ENCODE assay signal across 19 cellular contexts in genomic region chr7:27118580-27118979, GRCh38. TPM values are rescaled to one million over a fixed set of nuclear protein-coding genes. Genes with fewer than 3 reads are reported as not detected.
DNase-seq lines count a peak whose midpoint lies in the region; ATAC-seq and TF ChIP-seq lines count a peak whose summit lies in the region.
"Had no signal": no experiment of that assay in that cellular context is flagged by ENCODE, and none has a peak within 500 bp of the region (broad histone marks: within the 10 kb centered on the region; RNA-seq: fewer than 3 reads in every experiment).

No MANE protein-coding gene starts in this region.

- intact Hi-C loops in cardiac septum (cut with DNase I) = no loop called here
- intact Hi-C loops in left cardiac atrium (cut with DNase I) = no loop called here
- intact Hi-C loops in upper lobe of right lung (cut with DNase I) = no loop called here

- CTCF ChIA-PET in activated CD4-positive, alpha-beta T cell treated with anti-CD3 and anti-CD28 coated beads, Interleukin-2, amount 10 ng/mL, durations not matched to agents 7 days and 5 days (lab: Charles Lee) = no interaction called here

- H3K27ac Mint-ChIP-seq in activated CD4-positive, alpha-beta T cell treated with anti-CD3 and anti-CD28 coated beads, Interleukin-2, amount 10 ng/mL, durations not matched to agents 7 days and 5 days = no peak overlapping the region
- H3K27ac Mint-ChIP-seq: CD4-positive, CD25-positive, alpha-beta regulatory T cell had no signal

- H3K9me3 ChIP-seq in muscle layer of duodenum (ENCODE audit: control insufficient read depth in 1 of 2, low read length in 2 of 2) (no peaks in the 10 kb centered on the region), upper lobe of right lung (no peaks in the 10 kb centered on the region)

- no peaks in the 10 kb centered on the region for H3K27me3 Mint-ChIP-seq in activated CD4-positive, alpha-beta T cell treated with anti-CD3 and anti-CD28 coated beads, Interleukin-2, amount 10 ng/mL, durations not matched to agents 7 days and 5 days

- H3K4me1 Mint-ChIP-seq in activated CD4-positive, alpha-beta T cell treated with anti-CD3 and anti-CD28 coated beads, Interleukin-2, amount 10 ng/mL, durations not matched to agents 7 days and 5 days = no peaks in the 10 kb centered on the region
- H3K4me1 Mint-ChIP-seq: CD4-positive, CD25-positive, alpha-beta regulatory T cell; central memory CD8-positive, alpha-beta T cell had no signal

- H3K27me3 ChIP-seq in muscle layer of duodenum (ENCODE audit: low read depth, low read length) (no peaks in the 10 kb centered on the region), upper lobe of right lung (peaks cover 5% of the 10 kb centered on the region)

- peak overlapping the region; percentile 74 for H3K4me3 ChIP-seq in epithelial cell of proximal tubule (ENCODE audit: low read depth, low read length)
- H3K4me3 ChIP-seq in muscle layer of duodenum (ENCODE audit: low read depth in 1 of 2, low read length in 2 of 2) = peak overlapping the region; percentile 68 to 80
- H3K4me3 ChIP-seq in upper lobe of right lung = peak overlapping the region; percentile 65
- H3K4me3 ChIP-seq: smooth muscle cell had no signal

- no peaks in the 10 kb centered on the region for H3K9me3 Mint-ChIP-seq in activated CD4-positive, alpha-beta T cell treated with anti-CD3 and anti-CD28 coated beads, Interleukin-2, amount 10 ng/mL, durations not matched to agents 7 days and 5 days
- H3K9me3 Mint-ChIP-seq: CD4-positive, CD25-positive, alpha-beta regulatory T cell; central memory CD8-positive, alpha-beta T cell had no signal

- DNase-seq in cardiac septum (ENCODE audit: low spot score) (peak; percentile 33), left cardiac atrium (no peak), epithelial cell of proximal tubule (ENCODE audit: low read depth) (no peak), upper lobe of right lung (no peak), NCI-H2171 treated with DMSO at 0.1 percent for 48 hours (lab: John Stamatoyannopoulos, UW) (no peak), Ammon's horn (ENCODE audit: low spot score) (no peak)
- no peak for DNase-seq in activated CD4-positive, alpha-beta T cell treated with anti-CD3 and anti-CD28 coated beads, Interleukin-2, amount 10 ng/mL, durations not matched to agents 7 days and 5 days
- DNase-seq: activated naive CD4-positive, alpha-beta T cell treated with anti-CD3 and anti-CD28 coated beads, Interleukin-2, amount 50 U/mL, for 16 hours; CD4-positive, CD25-positive, alpha-beta regulatory T cell; glutamatergic neuron; GOT3; MM.1S; stimulated activated naive CD4-positive, alpha-beta T cell treated with Interleukin-2 at 50 U/mL for 16 hours; SW 1271; WERI-Rb-1 had no signal

- H3K27ac ChIP-seq in muscle layer of duodenum (ENCODE audit: low read length) = peak overlapping the region; percentile 94
- H3K27ac ChIP-seq in upper lobe of right lung = peak overlapping the region; percentile 89
- H3K27ac ChIP-seq: WERI-Rb-1 had no signal

- H3K4me3 Mint-ChIP-seq in activated CD4-positive, alpha-beta T cell treated with anti-CD3 and anti-CD28 coated beads, Interleukin-2, amount 10 ng/mL, durations not matched to agents 7 days and 5 days = no peak overlapping the region
- H3K4me3 Mint-ChIP-seq: CD4-positive, CD25-positive, alpha-beta regulatory T cell; central memory CD8-positive, alpha-beta T cell had no signal

- no peaks in the 10 kb centered on the region for H3K36me3 Mint-ChIP-seq in activated CD4-positive, alpha-beta T cell treated with anti-CD3 and anti-CD28 coated beads, Interleukin-2, amount 10 ng/mL, durations not matched to agents 7 days and 5 days (ENCODE audit: low read depth)
- H3K36me3 Mint-ChIP-seq: CD4-positive, CD25-positive, alpha-beta regulatory T cell had no signal

- ATAC-seq in left cardiac atrium (no peak), upper lobe of right lung (no peak)

- H3K4me1 ChIP-seq in muscle layer of duodenum (ENCODE audit: control insufficient read depth in 1 of 2, insufficient read depth in 2 of 2, low read length in 2 of 2) (peaks cover 5 to 22% of the 10 kb centered on the region in 2 donors), upper lobe of right lung (peaks cover 9% of the 10 kb centered on the region)

- H3K36me3 ChIP-seq in muscle layer of duodenum (ENCODE audit: control insufficient read depth in 1 of 2, insufficient read depth in 2 of 2, low read length in 2 of 2) (no peaks in the 10 kb centered on the region), upper lobe of right lung (no peaks in the 10 kb centered on the region)
- H3K36me3 ChIP-seq: WERI-Rb-1 had no signal

- TF ChIP-seq CTCF in epithelial cell of proximal tubule (conservative IDR thresholded peaks at IDR 0.05; ENCODE audit: low read depth, low read length) = no peak
- no peak for TF ChIP-seq CTCF in upper lobe of right lung (IDR thresholded peaks at IDR 0.05)

- POLR2A ChIA-PET in activated CD4-positive, alpha-beta T cell treated with anti-CD3 and anti-CD28 coated beads, Interleukin-2, amount 10 ng/mL, durations not matched to agents 7 days and 5 days (lab: Charles Lee) = no interaction called here

RNA-seq across cellular contexts. Expression of gene HOXA4, which starts 12.0 kb away (rescaled TPM):
- total RNA-seq in cardiac septum (1.1 TPM), left cardiac atrium (1 to 10 TPM in 1 of 2 donors, under 1 TPM in 1; 0.97 to 1.0 TPM), epithelial cell of proximal tubule (9.2 and 14.6 TPM in 2 replicates), upper lobe of right lung (7.1 TPM)
- under 1 TPM in 1 of 2 experiments, not detected in 1; 0.25 TPM for total RNA-seq in activated CD4-positive, alpha-beta T cell treated with anti-CD3 and anti-CD28 coated beads, Interleukin-2, amount 10 ng/mL, durations not matched to agents 7 days and 5 days
- total RNA-seq: CD4-positive, CD25-positive, alpha-beta regulatory T cell; smooth muscle cell had no signal

RNA-seq across cellular contexts. Expression of gene HOXA2, which starts 16.1 kb away (rescaled TPM):
- total RNA-seq in cardiac septum (0.30 TPM), left cardiac atrium (under 1 TPM; 0.13 to 0.38 TPM), epithelial cell of proximal tubule (0.69 and 2.0 TPM in 2 replicates), upper lobe of right lung (2.1 TPM)
- total RNA-seq in activated CD4-positive, alpha-beta T cell treated with anti-CD3 and anti-CD28 coated beads, Interleukin-2, amount 10 ng/mL, durations not matched to agents 7 days and 5 days = not detected
- total RNA-seq: A172; CD4-positive, CD25-positive, alpha-beta regulatory T cell; smooth muscle cell had no signal

RNA-seq across cellular contexts. Expression of gene HOXA1, which starts 22.8 kb away (rescaled TPM):
- total RNA-seq in cardiac septum (0.19 TPM), left cardiac atrium (under 1 TPM; 0.12 to 0.26 TPM), epithelial cell of proximal tubule (5.7 and 7.1 TPM in 2 replicates), upper lobe of right lung (0.75 TPM)
- under 1 TPM; 0.22 to 0.58 TPM for total RNA-seq in activated CD4-positive, alpha-beta T cell treated with anti-CD3 and anti-CD28 coated beads, Interleukin-2, amount 10 ng/mL, durations not matched to agents 7 days and 5 days
- total RNA-seq: A172 had no signal

RNA-seq across cellular contexts. Expression of gene HOXA5, which starts 24.9 kb away (rescaled TPM):
- 0.30 TPM for total RNA-seq in cardiac septum
- under 1 TPM in 1 of 2 donors, not detected in 1; 0.27 TPM for total RNA-seq in left cardiac atrium
- total RNA-seq in epithelial cell of proximal tubule = 20.1 and 47.6 TPM in 2 replicates
- 16.0 TPM for total RNA-seq in upper lobe of right lung
- total RNA-seq in activated CD4-positive, alpha-beta T cell treated with anti-CD3 and anti-CD28 coated beads, Interleukin-2, amount 10 ng/mL, durations not matched to agents 7 days and 5 days = not detected
- total RNA-seq: CD4-positive, CD25-positive, alpha-beta regulatory T cell had no signal

RNA-seq across cellular contexts. Expression of gene HOXA6, which starts 29.0 kb away (rescaled TPM):
- total RNA-seq in cardiac septum = not detected
- total RNA-seq in left cardiac atrium = not detected
- total RNA-seq in epithelial cell of proximal tubule = 5.7 and 11.8 TPM in 2 replicates
- 6.5 TPM for total RNA-seq in upper lobe of right lung
- not detected for total RNA-seq in activated CD4-positive, alpha-beta T cell treated with anti-CD3 and anti-CD28 coated beads, Interleukin-2, amount 10 ng/mL, durations not matched to agents 7 days and 5 days
- total RNA-seq: A172; CD4-positive, CD25-positive, alpha-beta regulatory T cell had no signal
